ENCODE assay signal across 25 cellular contexts in the genomic region with DNA sequence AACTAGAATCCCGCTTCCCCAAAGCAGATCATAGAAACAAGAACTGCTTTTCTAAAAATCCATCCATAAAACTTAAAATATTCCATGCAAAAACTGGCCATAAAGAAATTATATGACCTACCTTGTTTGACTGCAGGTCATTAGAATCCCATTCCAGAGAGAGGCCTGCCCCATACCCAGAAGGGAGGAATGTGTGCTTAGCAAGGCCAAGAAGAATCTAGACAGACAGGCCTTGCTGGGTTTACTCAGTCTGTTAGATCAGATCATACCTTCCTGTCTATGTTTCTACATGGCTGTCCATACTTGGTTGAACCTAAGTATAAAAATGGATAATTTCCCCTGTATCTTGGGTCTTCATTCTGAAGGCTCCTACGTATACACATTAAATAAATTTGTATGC.
DNase-seq lines count a peak whose midpoint lies in the region; ATAC-seq, FAIRE-seq and TF ChIP-seq lines count a peak whose summit lies in the region.
"Had no signal": no experiment of that assay in that cellular context is flagged by ENCODE, and none has a peak within 500 bp of the region (broad histone marks: within the 10 kb centered on the region; RNA-seq: fewer than 3 reads in every experiment).

No MANE protein-coding gene starts in this region.

- peak overlapping the region; percentile 66 for H3K4me3 Mint-ChIP-seq in type B pancreatic cell
- H3K4me3 Mint-ChIP-seq: B cell; CD8-positive, alpha-beta T cell; HFFc6 had no signal

- peak; percentile 6 to 46 for DNase-seq in NCI-H526 (lab: John Stamatoyannopoulos, UW)
- DNase-seq in NCI-H526 treated with DMSO at 0.1 percent for 48 hours (lab: John Stamatoyannopoulos, UW), result no peak
- peak; percentile 69 for DNase-seq in bronchial epithelial cell (ENCODE audit: low read depth)
- peak; percentile 28 for DNase-seq in kidney tubule cell (ENCODE audit: low spot score)
- no peak for DNase-seq in type B pancreatic cell (ENCODE audit: extremely low spot score, unreplicated experiment)
- DNase-seq in stimulated activated naive CD4-positive, alpha-beta T cell (lab: John Stamatoyannopoulos, UW), result no peak
- DNase-seq in NCI-H1105 treated with DMSO at 0.1 percent for 48 hours (lab: John Stamatoyannopoulos, UW), result no peak
- DNase-seq: CD8-positive, alpha-beta T cell; DMS79 treated with DMSO at 0.1 percent for 48 hours; GOT3; HFFc6; Karpas-422; NCI-H1092 treated with DMSO at 0.1 percent for 48 hours; NCI-H1436 treated with DMSO at 0.1 percent for 48 hours; NCI-H187 treated with DMSO at 0.1 percent for 48 hours; NCI-H2171 treated with DMSO at 0.1 percent for 48 hours; NCI-H524; NCI-H82; NK-92 treated with Interleukin-12 subunit alpha and Interleukin-12 subunit beta, amount 100 ng/mL, for 24 hours; Right ventricle myocardium superior; RPMI8226 had no signal

- no peak for FAIRE-seq in bronchial epithelial cell (lab: Jason Lieb, UNC)
- FAIRE-seq: HepG2 had no signal

- peaks cover 6% of the 10 kb centered on the region for H3K4me1 Mint-ChIP-seq in type B pancreatic cell (ENCODE audit: unreplicated experiment)
- H3K4me1 Mint-ChIP-seq: B cell had no signal

- H3K4me3 ChIP-seq in bronchial epithelial cell (ENCODE audit: low read depth, low read length), result no peak overlapping the region
- H3K4me3 ChIP-seq: HAP-1 had no signal

- no peaks in the 10 kb centered on the region for H3K27me3 ChIP-seq in bronchial epithelial cell (ENCODE audit: control insufficient read depth, insufficient read depth, low read length)

- TF ChIP-seq CTCF in bronchial epithelial cell (IDR thresholded peaks at IDR 0.05; ENCODE audit: insufficient read depth, low read length, severe bottlenecking), result no peak
- no peak for TF ChIP-seq CTCF in type B pancreatic cell (conservative IDR thresholded peaks at IDR 0.05)

- H3K36me3 ChIP-seq in bronchial epithelial cell (ENCODE audit: control insufficient read depth, insufficient read depth, low read length), result no peaks in the 10 kb centered on the region
- H3K36me3 ChIP-seq: HAP-1 had no signal

- H3K9me3 Mint-ChIP-seq in type B pancreatic cell, result no peaks in the 10 kb centered on the region
- H3K9me3 Mint-ChIP-seq: HFFc6 had no signal

- no peaks in the 10 kb centered on the region for H3K36me3 Mint-ChIP-seq in type B pancreatic cell
- H3K36me3 Mint-ChIP-seq: CD8-positive, alpha-beta T cell had no signal

- ATAC-seq in GM19467 (IDR thresholded peaks at IDR 0.05; ENCODE audit: unreplicated experiment), result no peak
- ATAC-seq: CD8-positive, alpha-beta T cell; HepG2 had no signal

- H3K27ac Mint-ChIP-seq in type B pancreatic cell, result peak overlapping the region; percentile 98
- H3K27ac Mint-ChIP-seq: B cell; CD8-positive, alpha-beta T cell; HFFc6 had no signal

- no peaks in the 10 kb centered on the region for H3K27me3 Mint-ChIP-seq in type B pancreatic cell
- H3K27me3 Mint-ChIP-seq: B cell had no signal

Comparison
In these comparisons a context has a peak if more than half of its experiments do, and no peak if none do; other contexts are left out.
1. DNase-seq: peak in NCI-H526 (2 of 2), bronchial epithelial cell (single experiment) and kidney tubule cell (single experiment); none in NCI-H526 treated with DMSO at 0.1 percent for 48 hours (single experiment), type B pancreatic cell (single experiment), stimulated activated naive CD4-positive, alpha-beta T cell (0 of 6) and NCI-H1105 treated with DMSO at 0.1 percent for 48 hours (single experiment).